Comparison of ENCODE assay signal across 1 cellular context in the genomic region with DNA sequence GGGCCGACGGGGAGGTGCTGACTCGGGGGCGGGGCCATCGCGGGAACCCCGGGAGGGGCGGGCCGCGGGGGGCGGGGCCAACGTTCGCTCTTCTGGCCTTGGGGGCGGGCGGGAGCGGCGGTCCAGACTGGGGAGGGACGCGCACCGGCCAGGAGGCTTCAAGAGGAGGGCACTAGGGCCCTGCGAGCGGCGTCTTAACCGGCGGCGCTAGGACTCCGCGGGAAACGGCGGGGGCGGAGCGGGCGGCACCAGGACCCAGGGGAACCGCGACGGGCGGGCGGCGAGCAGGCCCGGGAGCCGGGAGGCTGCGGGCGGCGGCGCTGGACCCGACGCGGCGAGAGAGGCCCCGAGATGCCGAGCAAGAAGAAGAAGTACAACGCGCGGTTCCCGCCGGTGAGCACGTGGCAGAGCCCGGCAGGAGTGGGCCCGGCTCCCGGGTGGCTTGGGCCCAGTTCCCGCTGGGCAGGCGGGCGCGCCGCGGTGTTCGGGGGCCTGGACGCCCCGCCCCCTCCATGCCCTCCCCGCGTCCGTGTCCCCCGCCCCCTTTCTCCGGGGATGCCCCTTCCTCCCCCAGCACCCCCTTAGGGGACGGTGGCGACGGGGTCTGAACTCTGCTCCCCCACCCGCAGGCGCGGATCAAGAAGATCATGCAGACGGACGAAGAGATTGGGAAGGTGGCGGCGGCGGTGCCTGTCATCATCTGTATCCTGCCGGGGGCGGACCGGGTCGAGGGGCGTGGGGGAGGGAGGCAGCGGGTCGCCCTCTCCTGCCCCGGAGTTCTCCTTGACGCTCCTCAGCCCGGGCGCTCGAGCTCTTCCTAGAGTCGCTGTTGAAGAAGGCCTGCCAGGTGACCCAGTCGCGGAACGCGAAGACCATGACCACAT.
TF ChIP-seq lines count a peak whose summit lies in the region.

A gene with protein sequence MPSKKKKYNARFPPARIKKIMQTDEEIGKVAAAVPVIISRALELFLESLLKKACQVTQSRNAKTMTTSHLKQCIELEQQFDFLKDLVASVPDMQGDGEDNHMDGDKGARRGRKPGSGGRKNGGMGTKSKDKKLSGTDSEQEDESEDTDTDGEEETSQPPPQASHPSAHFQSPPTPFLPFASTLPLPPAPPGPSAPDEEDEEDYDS (plus strand): TSS at position 276 of the 884 bp plus-strand sequence. CDS start 76 bp downstream, at position 352.

TF ChIP-seq in HEK293, 187 proteins besides CTCF, POLR2A, EP300 and RAD21 (continued from another document):
- TF ChIP-seq, protein P1, sequence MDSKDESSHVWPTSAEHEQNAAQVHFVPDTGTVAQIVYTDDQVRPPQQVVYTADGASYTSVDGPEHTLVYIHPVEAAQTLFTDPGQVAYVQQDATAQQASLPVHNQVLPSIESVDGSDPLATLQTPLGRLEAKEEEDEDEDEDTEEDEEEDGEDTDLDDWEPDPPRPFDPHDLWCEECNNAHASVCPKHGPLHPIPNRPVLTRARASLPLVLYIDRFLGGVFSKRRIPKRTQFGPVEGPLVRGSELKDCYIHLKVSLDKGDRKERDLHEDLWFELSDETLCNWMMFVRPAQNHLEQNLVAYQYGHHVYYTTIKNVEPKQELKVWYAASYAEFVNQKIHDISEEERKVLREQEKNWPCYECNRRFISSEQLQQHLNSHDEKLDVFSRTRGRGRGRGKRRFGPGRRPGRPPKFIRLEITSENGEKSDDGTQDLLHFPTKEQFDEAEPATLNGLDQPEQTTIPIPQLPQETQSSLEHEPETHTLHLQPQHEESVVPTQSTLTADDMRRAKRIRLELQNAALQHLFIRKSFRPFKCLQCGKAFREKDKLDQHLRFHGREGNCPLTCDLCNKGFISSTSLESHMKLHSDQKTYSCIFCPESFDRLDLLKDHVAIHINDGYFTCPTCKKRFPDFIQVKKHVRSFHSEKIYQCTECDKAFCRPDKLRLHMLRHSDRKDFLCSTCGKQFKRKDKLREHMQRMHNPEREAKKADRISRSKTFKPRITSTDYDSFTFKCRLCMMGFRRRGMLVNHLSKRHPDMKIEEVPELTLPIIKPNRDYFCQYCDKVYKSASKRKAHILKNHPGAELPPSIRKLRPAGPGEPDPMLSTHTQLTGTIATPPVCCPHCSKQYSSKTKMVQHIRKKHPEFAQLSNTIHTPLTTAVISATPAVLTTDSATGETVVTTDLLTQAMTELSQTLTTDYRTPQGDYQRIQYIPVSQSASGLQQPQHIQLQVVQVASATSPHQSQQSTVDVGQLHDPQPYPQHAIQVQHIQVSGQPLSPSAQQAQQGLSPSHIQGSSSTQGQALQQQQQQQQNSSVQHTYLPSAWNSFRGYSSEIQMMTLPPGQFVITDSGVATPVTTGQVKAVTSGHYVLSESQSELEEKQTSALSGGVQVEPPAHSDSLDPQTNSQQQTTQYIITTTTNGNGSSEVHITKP (tag by site-specific recombination; IDR thresholded peaks at IDR 0.05) = peak; percentile 75
- peak; percentile 11; the same call in 1 of the 2 replicates for TF ChIP-seq ZIC2 (tag by site-specific recombination; IDR thresholded peaks at IDR 0.05)
- TF ChIP-seq ZNF837 (tag by site-specific recombination; IDR thresholded peaks at IDR 0.05) = no peak
- peak; percentile 89 for TF ChIP-seq ZNF324 (tag by site-specific recombination; IDR thresholded peaks at IDR 0.05)
- peak; percentile 65 for TF ChIP-seq SP3 (tag by site-specific recombination; IDR thresholded peaks at IDR 0.05)
- TF ChIP-seq ZNF138 (tag by site-specific recombination; IDR thresholded peaks at IDR 0.05; ENCODE audit: borderline replicate concordance) = no peak
- TF ChIP-seq, protein P2, sequence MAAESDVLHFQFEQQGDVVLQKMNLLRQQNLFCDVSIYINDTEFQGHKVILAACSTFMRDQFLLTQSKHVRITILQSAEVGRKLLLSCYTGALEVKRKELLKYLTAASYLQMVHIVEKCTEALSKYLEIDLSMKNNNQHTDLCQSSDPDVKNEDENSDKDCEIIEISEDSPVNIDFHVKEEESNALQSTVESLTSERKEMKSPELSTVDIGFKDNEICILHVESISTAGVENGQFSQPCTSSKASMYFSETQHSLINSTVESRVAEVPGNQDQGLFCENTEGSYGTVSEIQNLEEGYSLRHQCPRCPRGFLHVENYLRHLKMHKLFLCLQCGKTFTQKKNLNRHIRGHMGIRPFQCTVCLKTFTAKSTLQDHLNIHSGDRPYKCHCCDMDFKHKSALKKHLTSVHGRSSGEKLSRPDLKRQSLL (tag by site-specific recombination; IDR thresholded peaks at IDR 0.05) = peak; percentile 75
- TF ChIP-seq, protein P3, sequence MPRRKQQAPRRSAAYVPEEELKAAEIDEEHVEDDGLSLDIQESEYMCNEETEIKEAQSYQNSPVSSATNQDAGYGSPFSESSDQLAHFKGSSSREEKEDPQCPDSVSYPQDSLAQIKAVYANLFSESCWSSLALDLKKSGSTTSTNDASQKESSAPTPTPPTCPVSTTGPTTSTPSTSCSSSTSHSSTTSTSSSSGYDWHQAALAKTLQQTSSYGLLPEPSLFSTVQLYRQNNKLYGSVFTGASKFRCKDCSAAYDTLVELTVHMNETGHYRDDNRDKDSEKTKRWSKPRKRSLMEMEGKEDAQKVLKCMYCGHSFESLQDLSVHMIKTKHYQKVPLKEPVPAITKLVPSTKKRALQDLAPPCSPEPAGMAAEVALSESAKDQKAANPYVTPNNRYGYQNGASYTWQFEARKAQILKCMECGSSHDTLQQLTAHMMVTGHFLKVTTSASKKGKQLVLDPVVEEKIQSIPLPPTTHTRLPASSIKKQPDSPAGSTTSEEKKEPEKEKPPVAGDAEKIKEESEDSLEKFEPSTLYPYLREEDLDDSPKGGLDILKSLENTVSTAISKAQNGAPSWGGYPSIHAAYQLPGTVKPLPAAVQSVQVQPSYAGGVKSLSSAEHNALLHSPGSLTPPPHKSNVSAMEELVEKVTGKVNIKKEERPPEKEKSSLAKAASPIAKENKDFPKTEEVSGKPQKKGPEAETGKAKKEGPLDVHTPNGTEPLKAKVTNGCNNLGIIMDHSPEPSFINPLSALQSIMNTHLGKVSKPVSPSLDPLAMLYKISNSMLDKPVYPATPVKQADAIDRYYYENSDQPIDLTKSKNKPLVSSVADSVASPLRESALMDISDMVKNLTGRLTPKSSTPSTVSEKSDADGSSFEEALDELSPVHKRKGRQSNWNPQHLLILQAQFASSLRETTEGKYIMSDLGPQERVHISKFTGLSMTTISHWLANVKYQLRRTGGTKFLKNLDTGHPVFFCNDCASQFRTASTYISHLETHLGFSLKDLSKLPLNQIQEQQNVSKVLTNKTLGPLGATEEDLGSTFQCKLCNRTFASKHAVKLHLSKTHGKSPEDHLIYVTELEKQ (tag by site-specific recombination; IDR thresholded peaks at IDR 0.05; ENCODE audit: borderline replicate concordance) = 0 out of 2 replicates have a peak, but pooled peaks have one; percentile 39
- no peak for TF ChIP-seq ZNF146 (tag by site-specific recombination; IDR thresholded peaks at IDR 0.05)
- TF ChIP-seq, protein P4, sequence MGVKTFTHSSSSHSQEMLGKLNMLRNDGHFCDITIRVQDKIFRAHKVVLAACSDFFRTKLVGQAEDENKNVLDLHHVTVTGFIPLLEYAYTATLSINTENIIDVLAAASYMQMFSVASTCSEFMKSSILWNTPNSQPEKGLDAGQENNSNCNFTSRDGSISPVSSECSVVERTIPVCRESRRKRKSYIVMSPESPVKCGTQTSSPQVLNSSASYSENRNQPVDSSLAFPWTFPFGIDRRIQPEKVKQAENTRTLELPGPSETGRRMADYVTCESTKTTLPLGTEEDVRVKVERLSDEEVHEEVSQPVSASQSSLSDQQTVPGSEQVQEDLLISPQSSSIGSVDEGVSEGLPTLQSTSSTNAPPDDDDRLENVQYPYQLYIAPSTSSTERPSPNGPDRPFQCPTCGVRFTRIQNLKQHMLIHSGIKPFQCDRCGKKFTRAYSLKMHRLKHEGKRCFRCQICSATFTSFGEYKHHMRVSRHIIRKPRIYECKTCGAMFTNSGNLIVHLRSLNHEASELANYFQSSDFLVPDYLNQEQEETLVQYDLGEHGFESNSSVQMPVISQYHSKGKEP (tag by site-specific recombination; IDR thresholded peaks at IDR 0.05) = peak; percentile 96
- TF ChIP-seq ZFHX2 (tag by site-specific recombination; conservative IDR thresholded peaks at IDR 0.05) = peak; percentile 67
- TF ChIP-seq ZBTB7A (tag by site-specific recombination; IDR thresholded peaks at IDR 0.05; ENCODE audit: low read depth) = peak; percentile 65; the same call in 1 of the 2 replicates
- TF ChIP-seq EGR2 (tag by site-specific recombination; IDR thresholded peaks at IDR 0.05; ENCODE audit: low read depth) = peak; percentile 57; the same call in 1 of the 2 replicates
- TF ChIP-seq, protein P5, sequence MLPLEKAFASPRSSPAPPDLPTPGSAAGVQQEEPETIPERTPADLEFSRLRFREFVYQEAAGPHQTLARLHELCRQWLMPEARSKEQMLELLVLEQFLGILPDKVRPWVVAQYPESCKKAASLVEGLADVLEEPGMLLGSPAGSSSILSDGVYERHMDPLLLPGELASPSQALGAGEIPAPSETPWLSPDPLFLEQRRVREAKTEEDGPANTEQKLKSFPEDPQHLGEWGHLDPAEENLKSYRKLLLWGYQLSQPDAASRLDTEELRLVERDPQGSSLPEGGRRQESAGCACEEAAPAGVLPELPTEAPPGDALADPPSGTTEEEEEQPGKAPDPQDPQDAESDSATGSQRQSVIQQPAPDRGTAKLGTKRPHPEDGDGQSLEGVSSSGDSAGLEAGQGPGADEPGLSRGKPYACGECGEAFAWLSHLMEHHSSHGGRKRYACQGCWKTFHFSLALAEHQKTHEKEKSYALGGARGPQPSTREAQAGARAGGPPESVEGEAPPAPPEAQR (tag by site-specific recombination; IDR thresholded peaks at IDR 0.05) = 0 out of 2 replicates have a peak, but pooled peaks have one; percentile 75
- peak; percentile 18; the same call in 1 of the 2 replicates for TF ChIP-seq OSR2 (tag by site-specific recombination; IDR thresholded peaks at IDR 0.05)
- TF ChIP-seq ZNF561 (tag by site-specific recombination; IDR thresholded peaks at IDR 0.05; ENCODE audit: borderline replicate concordance) = peak; percentile 92
- TF ChIP-seq ZNF24 (tag by site-specific recombination; IDR thresholded peaks at IDR 0.05) = no peak
- TF ChIP-seq, protein P6, sequence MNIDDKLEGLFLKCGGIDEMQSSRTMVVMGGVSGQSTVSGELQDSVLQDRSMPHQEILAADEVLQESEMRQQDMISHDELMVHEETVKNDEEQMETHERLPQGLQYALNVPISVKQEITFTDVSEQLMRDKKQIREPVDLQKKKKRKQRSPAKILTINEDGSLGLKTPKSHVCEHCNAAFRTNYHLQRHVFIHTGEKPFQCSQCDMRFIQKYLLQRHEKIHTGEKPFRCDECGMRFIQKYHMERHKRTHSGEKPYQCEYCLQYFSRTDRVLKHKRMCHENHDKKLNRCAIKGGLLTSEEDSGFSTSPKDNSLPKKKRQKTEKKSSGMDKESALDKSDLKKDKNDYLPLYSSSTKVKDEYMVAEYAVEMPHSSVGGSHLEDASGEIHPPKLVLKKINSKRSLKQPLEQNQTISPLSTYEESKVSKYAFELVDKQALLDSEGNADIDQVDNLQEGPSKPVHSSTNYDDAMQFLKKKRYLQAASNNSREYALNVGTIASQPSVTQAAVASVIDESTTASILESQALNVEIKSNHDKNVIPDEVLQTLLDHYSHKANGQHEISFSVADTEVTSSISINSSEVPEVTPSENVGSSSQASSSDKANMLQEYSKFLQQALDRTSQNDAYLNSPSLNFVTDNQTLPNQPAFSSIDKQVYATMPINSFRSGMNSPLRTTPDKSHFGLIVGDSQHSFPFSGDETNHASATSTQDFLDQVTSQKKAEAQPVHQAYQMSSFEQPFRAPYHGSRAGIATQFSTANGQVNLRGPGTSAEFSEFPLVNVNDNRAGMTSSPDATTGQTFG (tag by site-specific recombination; IDR thresholded peaks at IDR 0.05; ENCODE audit: borderline replicate concordance) = peak; percentile 36; the same call in 1 of the 2 replicates
- no peak for TF ChIP-seq ZNF366 (tag by site-specific recombination; conservative IDR thresholded peaks at IDR 0.05)
- TF ChIP-seq, protein P7, sequence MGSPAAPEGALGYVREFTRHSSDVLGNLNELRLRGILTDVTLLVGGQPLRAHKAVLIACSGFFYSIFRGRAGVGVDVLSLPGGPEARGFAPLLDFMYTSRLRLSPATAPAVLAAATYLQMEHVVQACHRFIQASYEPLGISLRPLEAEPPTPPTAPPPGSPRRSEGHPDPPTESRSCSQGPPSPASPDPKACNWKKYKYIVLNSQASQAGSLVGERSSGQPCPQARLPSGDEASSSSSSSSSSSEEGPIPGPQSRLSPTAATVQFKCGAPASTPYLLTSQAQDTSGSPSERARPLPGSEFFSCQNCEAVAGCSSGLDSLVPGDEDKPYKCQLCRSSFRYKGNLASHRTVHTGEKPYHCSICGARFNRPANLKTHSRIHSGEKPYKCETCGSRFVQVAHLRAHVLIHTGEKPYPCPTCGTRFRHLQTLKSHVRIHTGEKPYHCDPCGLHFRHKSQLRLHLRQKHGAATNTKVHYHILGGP (tag by site-specific recombination; IDR thresholded peaks at IDR 0.05) = 0 out of 2 replicates have a peak, but pooled peaks have one; percentile 27
- peak; percentile 41; the same call in 1 of the 2 replicates for TF ChIP-seq GLIS1 (tag by site-specific recombination; IDR thresholded peaks at IDR 0.05)
- TF ChIP-seq, protein P8, sequence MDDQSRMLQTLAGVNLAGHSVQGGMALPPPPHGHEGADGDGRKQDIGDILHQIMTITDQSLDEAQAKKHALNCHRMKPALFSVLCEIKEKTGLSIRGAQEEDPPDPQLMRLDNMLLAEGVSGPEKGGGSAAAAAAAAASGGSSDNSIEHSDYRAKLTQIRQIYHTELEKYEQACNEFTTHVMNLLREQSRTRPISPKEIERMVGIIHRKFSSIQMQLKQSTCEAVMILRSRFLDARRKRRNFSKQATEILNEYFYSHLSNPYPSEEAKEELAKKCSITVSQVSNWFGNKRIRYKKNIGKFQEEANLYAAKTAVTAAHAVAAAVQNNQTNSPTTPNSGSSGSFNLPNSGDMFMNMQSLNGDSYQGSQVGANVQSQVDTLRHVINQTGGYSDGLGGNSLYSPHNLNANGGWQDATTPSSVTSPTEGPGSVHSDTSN (CRISPR knock-in tag; IDR thresholded peaks at IDR 0.05) = peak; percentile 29
- TF ChIP-seq ZNF133 (tag by site-specific recombination; IDR thresholded peaks at IDR 0.05) = no peak
- peak; percentile 99; the same call in 1 of the 2 replicates for TF ChIP-seq ZNF221 (tag by site-specific recombination; IDR thresholded peaks at IDR 0.05; ENCODE audit: borderline replicate concordance)
- TF ChIP-seq SALL2 (tag by site-specific recombination; IDR thresholded peaks at IDR 0.05; ENCODE audit: borderline replicate concordance) = 0 out of 2 replicates have a peak, but pooled peaks have one; percentile 51
- TF ChIP-seq ZBTB8A (tag by site-specific recombination; IDR thresholded peaks at IDR 0.05) = 0 out of 2 replicates have a peak, but pooled peaks have one; percentile 25
- TF ChIP-seq ZNF830 (tag by site-specific recombination; IDR thresholded peaks at IDR 0.05; ENCODE audit: low read depth) = peak; percentile 81
- TF ChIP-seq KLF16 (tag by site-specific recombination; IDR thresholded peaks at IDR 0.05) = peak; percentile 95
- peak; percentile 92 for TF ChIP-seq ZNF174 (tag by site-specific recombination; IDR thresholded peaks at IDR 0.05)
- peak; percentile 50 for TF ChIP-seq SP2 (tag by site-specific recombination; IDR thresholded peaks at IDR 0.05)
- TF ChIP-seq ZNF558 (tag by site-specific recombination; IDR thresholded peaks at IDR 0.05) = no peak
- TF ChIP-seq ZNF792 (tag by site-specific recombination; IDR thresholded peaks at IDR 0.05) = no peak
- peak; percentile 54; the same call in 1 of the 2 replicates for TF ChIP-seq ZNF76 (tag by site-specific recombination; IDR thresholded peaks at IDR 0.05; ENCODE audit: borderline replicate concordance, low read depth)
- peak; percentile 90 for TF ChIP-seq ZSCAN30 (tag by site-specific recombination; IDR thresholded peaks at IDR 0.05)
- peak; percentile 73 for TF ChIP-seq IKZF3 (tag by site-specific recombination; IDR thresholded peaks at IDR 0.05)
- no peak for TF ChIP-seq ZNF473 (tag by site-specific recombination; IDR thresholded peaks at IDR 0.05)
- TF ChIP-seq ZNF776 (tag by site-specific recombination; IDR thresholded peaks at IDR 0.05; ENCODE audit: borderline replicate concordance) = no peak
